ENCODE assay signal across 14 cellular contexts in the genomic region with DNA sequence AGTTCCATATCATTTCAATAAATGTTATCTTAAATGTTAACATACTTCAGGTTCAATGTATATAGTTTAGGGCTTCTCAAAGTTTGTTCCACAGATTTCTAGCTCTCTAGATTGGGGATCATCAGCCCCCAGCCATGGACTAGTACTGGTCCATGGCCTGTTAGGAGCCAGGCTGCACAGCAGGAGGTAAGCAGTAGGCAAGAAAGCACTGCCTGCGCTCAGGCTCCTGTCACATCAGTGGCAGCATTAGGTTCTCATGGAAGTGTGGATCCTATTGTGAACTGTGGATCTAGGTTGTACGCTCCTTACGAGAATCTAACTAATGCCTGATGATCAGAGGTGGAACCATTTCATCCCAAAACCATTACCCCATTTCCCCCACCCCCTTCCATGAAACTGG.
DNase-seq lines count a peak whose midpoint lies in the region; ATAC-seq and TF ChIP-seq lines count a peak whose summit lies in the region.
"Had no signal": no experiment of that assay in that cellular context is flagged by ENCODE, and none has a peak within 500 bp of the region (broad histone marks: within the 10 kb centered on the region; RNA-seq: fewer than 3 reads in every experiment).

No MANE protein-coding gene starts in this region.

- no peaks in the 10 kb centered on the region for H3K36me3 Mint-ChIP-seq in activated T-cell treated with anti-CD3 and anti-CD28 coated beads, Interleukin-2, amount 50 U/mL, for 24 hours (ENCODE audit: low read depth)
- peaks cover 0 to 3% of the 10 kb centered on the region in 2 donors for H3K36me3 Mint-ChIP-seq in CD4-positive, alpha-beta memory T cell
- no peaks in the 10 kb centered on the region for H3K36me3 Mint-ChIP-seq in WTC11
- H3K36me3 Mint-ChIP-seq in naive thymus-derived CD8-positive, alpha-beta T cell = peaks cover 0 to 8% (median 0%) of the 10 kb centered on the region in 3 donors

- peaks cover 47% of the 10 kb centered on the region for H3K4me1 ChIP-seq in CD4-positive, alpha-beta memory T cell (ENCODE audit: insufficient read depth, low read length)
- H3K4me1 ChIP-seq in prostate gland (replicated peaks) = no peaks in the 10 kb centered on the region

- H3K27ac ChIP-seq in CD4-positive, alpha-beta memory T cell (ENCODE audit: low read depth, low read length) = no peak overlapping the region
- H3K27ac ChIP-seq in prostate gland = no peak overlapping the region
- H3K27ac ChIP-seq: GM23248 had no signal

- H3K27me3 Mint-ChIP-seq in activated T-cell treated with anti-CD3 and anti-CD28 coated beads, Interleukin-2, amount 50 U/mL, for 24 hours = no peaks in the 10 kb centered on the region
- no peaks in the 10 kb centered on the region for H3K27me3 Mint-ChIP-seq in CD4-positive, alpha-beta memory T cell
- no peaks in the 10 kb centered on the region for H3K27me3 Mint-ChIP-seq in WTC11 (ENCODE audit: low read depth)
- no peaks in the 10 kb centered on the region for H3K27me3 Mint-ChIP-seq in naive thymus-derived CD8-positive, alpha-beta T cell

- DNase-seq in activated T-cell treated with anti-CD3 and anti-CD28 coated beads, Interleukin-2, amount 50 U/mL, for 24 hours = no peak
- no peak for DNase-seq in activated T-cell treated with anti-CD3 and anti-CD28 coated beads, Interleukin-2, amount 50 U/mL, for 1 hour
- no peak for DNase-seq in CD4-positive, alpha-beta memory T cell
- DNase-seq in WTC11 (ENCODE audit: low spot score) (peak; percentile 20), Ammon's horn (ENCODE audit: low spot score) (no peak), prostate gland (ENCODE audit: low spot score) (no peak)
- DNase-seq in naive thymus-derived CD8-positive, alpha-beta T cell = peak in 2 of 10 donors; percentile 1 to 3
- DNase-seq: AML-193, GM23248, Karpas-422, NCI-H1105, NCI-H187, NCI-H446, PC-3 had no signal

- peaks cover 40% of the 10 kb centered on the region for H3K4me1 Mint-ChIP-seq in activated T-cell treated with anti-CD3 and anti-CD28 coated beads, Interleukin-2, amount 50 U/mL, for 24 hours (ENCODE audit: low read depth)
- H3K4me1 Mint-ChIP-seq in CD4-positive, alpha-beta memory T cell = peaks cover 31 to 41% (median 35%) of the 10 kb centered on the region in 4 donors
- H3K4me1 Mint-ChIP-seq in WTC11 = peaks cover 20% of the 10 kb centered on the region
- H3K4me1 Mint-ChIP-seq in naive thymus-derived CD8-positive, alpha-beta T cell = peaks cover 18 to 53% (median 46%) of the 10 kb centered on the region in 4 donors

- no peaks in the 10 kb centered on the region for H3K27me3 ChIP-seq in CD4-positive, alpha-beta memory T cell (ENCODE audit: insufficient read depth, low read length)
- no peaks in the 10 kb centered on the region for H3K27me3 ChIP-seq in prostate gland (replicated peaks; ENCODE audit: insufficient read depth)

- no peak for TF ChIP-seq CTCF in WTC11 (IDR thresholded peaks at IDR 0.05)
- no peak for TF ChIP-seq CTCF in prostate gland (IDR thresholded peaks at IDR 0.05)

- peaks cover 3% of the 10 kb centered on the region for H3K9me3 Mint-ChIP-seq in activated T-cell treated with anti-CD3 and anti-CD28 coated beads, Interleukin-2, amount 50 U/mL, for 24 hours
- peaks cover 0 to 2% (median 0%) of the 10 kb centered on the region in 8 donors for H3K9me3 Mint-ChIP-seq in CD4-positive, alpha-beta memory T cell
- no peaks in the 10 kb centered on the region for H3K9me3 Mint-ChIP-seq in WTC11
- peaks cover 0 to 5% (median 0%) of the 10 kb centered on the region in 9 donors for H3K9me3 Mint-ChIP-seq in naive thymus-derived CD8-positive, alpha-beta T cell

- H3K9me3 ChIP-seq in CD4-positive, alpha-beta memory T cell (ENCODE audit: control insufficient read depth in 1 of 2, low read length in 2 of 2) = no peaks in the 10 kb centered on the region
- H3K9me3 ChIP-seq in prostate gland = no peaks in the 10 kb centered on the region

- 0 out of 2 replicates have a peak, but pooled peaks have one; percentile 48 for ATAC-seq in WTC11
- ATAC-seq in naive thymus-derived CD8-positive, alpha-beta T cell = peak; percentile 24 to 40
- ATAC-seq: PC-3 had no signal

- peak overlapping the region in 1 of 2 donors; percentile 7 for H3K4me3 ChIP-seq in CD4-positive, alpha-beta memory T cell (ENCODE audit: low read length in 2 of 2)
- no peak overlapping the region for H3K4me3 ChIP-seq in prostate gland
- H3K4me3 ChIP-seq: GM23248 had no signal

- POLR2A ChIA-PET in CD4-positive, alpha-beta memory T cell (lab: Charles Lee; ENCODE audit: partially characterized antibody) = interaction anchor here (1.0 to 1.2 kb wide), 2 partner anchors 10 to 127 kb away, joined by 3 read pairs; no protein-coding TSS in a partner anchor
- POLR2A ChIA-PET in WTC11 (lab: Charles Lee) = no interaction called here
- POLR2A ChIA-PET in naive thymus-derived CD8-positive, alpha-beta T cell (lab: Charles Lee) = interaction anchor here (0.6 to 1.2 kb wide), 4 partner anchors 50 to 109 kb away, joined by 3 to 10 read pairs (median 5); no protein-coding TSS in a partner anchor

- CTCF ChIA-PET in CD4-positive, alpha-beta memory T cell (lab: Charles Lee; ENCODE audit: partially characterized antibody) = no interaction called here
- CTCF ChIA-PET in WTC11 (lab: Charles Lee) = no interaction called here

- no peak for TF ChIP-seq POLR2A in prostate gland (IDR thresholded peaks at IDR 0.05)

- intact Hi-C loops in CD4-positive, alpha-beta memory T cell (cut with micrococcal nuclease) = loop anchor here (5.0 kb wide), 1 partner anchor 109 kb away; no protein-coding TSS in a partner anchor
- intact Hi-C loops in prostate gland (cut with DNase I) = no loop called here

- peak overlapping the region; percentile 69 for H3K27ac Mint-ChIP-seq in activated T-cell treated with anti-CD3 and anti-CD28 coated beads, Interleukin-2, amount 50 U/mL, for 24 hours
- peak overlapping the region; percentile 65 to 93 (median 83) for H3K27ac Mint-ChIP-seq in CD4-positive, alpha-beta memory T cell
- H3K27ac Mint-ChIP-seq in WTC11 = no peak overlapping the region
- H3K27ac Mint-ChIP-seq in naive thymus-derived CD8-positive, alpha-beta T cell = peak overlapping the region; percentile 86 to 98 (median 93)

- H3K36me3 ChIP-seq in CD4-positive, alpha-beta memory T cell (ENCODE audit: insufficient read depth, low read length) = no peaks in the 10 kb centered on the region
- H3K36me3 ChIP-seq in prostate gland = no peaks in the 10 kb centered on the region

- WGBS in prostate gland = 94% methylated on average over 3 of the region's 3 CpGs

- no peak overlapping the region for H3K4me3 Mint-ChIP-seq in activated T-cell treated with anti-CD3 and anti-CD28 coated beads, Interleukin-2, amount 50 U/mL, for 24 hours
- H3K4me3 Mint-ChIP-seq in CD4-positive, alpha-beta memory T cell = peak overlapping the region; percentile 13 to 71 (median 67)
- no peak overlapping the region for H3K4me3 Mint-ChIP-seq in WTC11
- H3K4me3 Mint-ChIP-seq in naive thymus-derived CD8-positive, alpha-beta T cell = peak overlapping the region; percentile 29 to 84 (median 72)

TF ChIP-seq in WTC11, 78 proteins besides CTCF, POLR2A, EP300 and RAD21 (continues in another document):
- TF ChIP-seq, protein P1, sequence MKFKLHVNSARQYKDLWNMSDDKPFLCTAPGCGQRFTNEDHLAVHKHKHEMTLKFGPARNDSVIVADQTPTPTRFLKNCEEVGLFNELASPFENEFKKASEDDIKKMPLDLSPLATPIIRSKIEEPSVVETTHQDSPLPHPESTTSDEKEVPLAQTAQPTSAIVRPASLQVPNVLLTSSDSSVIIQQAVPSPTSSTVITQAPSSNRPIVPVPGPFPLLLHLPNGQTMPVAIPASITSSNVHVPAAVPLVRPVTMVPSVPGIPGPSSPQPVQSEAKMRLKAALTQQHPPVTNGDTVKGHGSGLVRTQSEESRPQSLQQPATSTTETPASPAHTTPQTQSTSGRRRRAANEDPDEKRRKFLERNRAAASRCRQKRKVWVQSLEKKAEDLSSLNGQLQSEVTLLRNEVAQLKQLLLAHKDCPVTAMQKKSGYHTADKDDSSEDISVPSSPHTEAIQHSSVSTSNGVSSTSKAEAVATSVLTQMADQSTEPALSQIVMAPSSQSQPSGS (CRISPR knock-in tag; IDR thresholded peaks at IDR 0.05; ENCODE audit: borderline replicate concordance, low read depth) = no peak
- TF ChIP-seq HMGA2 (CRISPR knock-in tag; IDR thresholded peaks at IDR 0.05) (no peak), ZNF219 (CRISPR knock-in tag; IDR thresholded peaks at IDR 0.05; ENCODE audit: borderline replicate concordance) (no peak), CREB1 (CRISPR knock-in tag; IDR thresholded peaks at IDR 0.05) (no peak), RELA (CRISPR knock-in tag; IDR thresholded peaks at IDR 0.05; ENCODE audit: borderline replicate concordance) (no peak), ZNF263 (CRISPR knock-in tag; IDR thresholded peaks at IDR 0.05; ENCODE audit: low read depth) (no peak), EMX1 (CRISPR knock-in tag; IDR thresholded peaks at IDR 0.05) (no peak), ZNF423 (CRISPR knock-in tag; IDR thresholded peaks at IDR 0.05) (no peak), FOXP1 (CRISPR knock-in tag; IDR thresholded peaks at IDR 0.05; ENCODE audit: borderline replicate concordance) (no peak)
- TF ChIP-seq, protein P2, sequence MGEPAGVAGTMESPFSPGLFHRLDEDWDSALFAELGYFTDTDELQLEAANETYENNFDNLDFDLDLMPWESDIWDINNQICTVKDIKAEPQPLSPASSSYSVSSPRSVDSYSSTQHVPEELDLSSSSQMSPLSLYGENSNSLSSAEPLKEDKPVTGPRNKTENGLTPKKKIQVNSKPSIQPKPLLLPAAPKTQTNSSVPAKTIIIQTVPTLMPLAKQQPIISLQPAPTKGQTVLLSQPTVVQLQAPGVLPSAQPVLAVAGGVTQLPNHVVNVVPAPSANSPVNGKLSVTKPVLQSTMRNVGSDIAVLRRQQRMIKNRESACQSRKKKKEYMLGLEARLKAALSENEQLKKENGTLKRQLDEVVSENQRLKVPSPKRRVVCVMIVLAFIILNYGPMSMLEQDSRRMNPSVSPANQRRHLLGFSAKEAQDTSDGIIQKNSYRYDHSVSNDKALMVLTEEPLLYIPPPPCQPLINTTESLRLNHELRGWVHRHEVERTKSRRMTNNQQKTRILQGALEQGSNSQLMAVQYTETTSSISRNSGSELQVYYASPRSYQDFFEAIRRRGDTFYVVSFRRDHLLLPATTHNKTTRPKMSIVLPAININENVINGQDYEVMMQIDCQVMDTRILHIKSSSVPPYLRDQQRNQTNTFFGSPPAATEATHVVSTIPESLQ (CRISPR knock-in tag; IDR thresholded peaks at IDR 0.05) = no peak

Comparison
In these comparisons a context has a peak if more than half of its experiments do, and no peak if none do; other contexts are left out.
1. H3K4me3 Mint-ChIP-seq: peak in CD4-positive, alpha-beta memory T cell (8 of 8) and naive thymus-derived CD8-positive, alpha-beta T cell (10 of 10); none in activated T-cell treated with anti-CD3 and anti-CD28 coated beads, Interleukin-2, amount 50 U/mL, for 24 hours (single experiment) and WTC11 (single experiment).